In the genomic region with DNA sequence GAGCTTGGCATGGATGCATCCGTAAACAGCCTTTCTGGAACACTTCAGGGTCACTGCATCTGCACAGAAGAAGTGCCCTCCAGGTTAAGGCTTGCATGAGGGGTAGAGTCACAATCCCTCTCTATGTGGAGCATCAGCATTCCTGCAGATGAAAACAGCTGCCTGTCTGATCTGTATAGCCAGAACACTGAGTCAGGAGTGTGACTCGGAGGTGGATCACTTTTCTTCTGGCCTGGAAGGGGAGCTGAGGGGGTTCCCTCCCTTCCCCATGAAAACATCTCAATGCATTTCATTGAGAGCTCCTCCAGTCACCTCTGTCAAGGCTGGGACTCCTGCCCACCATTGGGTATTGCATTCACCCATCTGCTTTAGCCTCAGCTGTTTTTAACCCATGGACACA, we compare ENCODE assay signal across 14 cellular contexts.
DNase-seq lines count a peak whose midpoint lies in the region; ATAC-seq and TF ChIP-seq lines count a peak whose summit lies in the region.
"Had no signal": no experiment of that assay in that cellular context is flagged by ENCODE, and none has a peak within 500 bp of the region (broad histone marks: within the 10 kb centered on the region; RNA-seq: fewer than 3 reads in every experiment).

No MANE protein-coding gene starts in this region.

- no peak overlapping the region for H3K4me2 ChIP-seq in osteoblast (ENCODE audit: insufficient read depth, low read length)

- no peak for TF ChIP-seq POLR2A in gastrocnemius medialis (IDR thresholded peaks at IDR 0.05)

- DNase-seq in EH (ENCODE audit: low read depth): peak; percentile 47
- peak; percentile 69 for DNase-seq in RPMI7951 (ENCODE audit: low read depth)
- peak; percentile 14 for DNase-seq in fibroblast of gingiva (ENCODE audit: low read depth)
- DNase-seq in osteoblast (ENCODE audit: insufficient read length, low spot score, missing footprints): peak; percentile 54
- no peak for DNase-seq in foreskin melanocyte
- DNase-seq in D341Med (ENCODE audit: low spot score): no peak
- DNase-seq in gastrocnemius medialis: no peak
- DNase-seq: activated CD4-positive, alpha-beta T cell treated with anti-CD3 and anti-CD28 coated beads, Interleukin-2, amount 50 U/mL, for 1 hour; hypothalamus; left colon; NCI-H82; nucleus accumbens; right lobe of liver had no signal

- no peaks in the 10 kb centered on the region for H3K79me2 ChIP-seq in osteoblast (ENCODE audit: insufficient read depth, low read length)

- in situ Hi-C loops in gastrocnemius medialis (cut with MboI; ENCODE audit: low sequenced_read_pairs in 4 of 4): no loop called here

- intact Hi-C loops in gastrocnemius medialis (cut with DNase I; ENCODE audit: low total_unique reads): no loop called here

- H3K9me3 ChIP-seq in osteoblast (ENCODE audit: low read depth, low read length): no peaks in the 10 kb centered on the region
- no peaks in the 10 kb centered on the region for H3K9me3 ChIP-seq in gastrocnemius medialis
- H3K9me3 ChIP-seq: right lobe of liver had no signal

- H3K4me3 ChIP-seq in osteoblast (ENCODE audit: insufficient read depth, low read length) (no peak overlapping the region), gastrocnemius medialis (no peak overlapping the region)
- H3K4me3 ChIP-seq: right lobe of liver had no signal

- H4K20me1 ChIP-seq in osteoblast (ENCODE audit: insufficient read depth, low read length): no peaks in the 10 kb centered on the region

- H3K4me1 ChIP-seq in osteoblast (ENCODE audit: insufficient read depth, low read length) (peaks cover 15% of the 10 kb centered on the region), gastrocnemius medialis (no peaks in the 10 kb centered on the region)
- H3K4me1 ChIP-seq: right lobe of liver had no signal

- no peak overlapping the region for H3K27ac ChIP-seq in osteoblast (ENCODE audit: low read depth, low read length)
- no peak overlapping the region for H3K27ac ChIP-seq in gastrocnemius medialis
- H3K27ac ChIP-seq: right lobe of liver had no signal

- H3K27me3 ChIP-seq in osteoblast (ENCODE audit: insufficient read depth, low read length) (no peaks in the 10 kb centered on the region), gastrocnemius medialis (no peaks in the 10 kb centered on the region)
- H3K27me3 ChIP-seq: right lobe of liver had no signal

- H2AFZ ChIP-seq in osteoblast (ENCODE audit: low read length): peak overlapping the region; percentile 13

- no peak for TF ChIP-seq CTCF in osteoblast (IDR thresholded peaks at IDR 0.05; ENCODE audit: extremely low read depth, low read depth, low read length)
- TF ChIP-seq CTCF in gastrocnemius medialis (IDR thresholded peaks at IDR 0.05 in 4 of 5, conservative IDR thresholded peaks at IDR 0.05 in 1 of 5): no peak

- no peak for ATAC-seq in gastrocnemius medialis
- no peak for ATAC-seq in GM18520 (IDR thresholded peaks at IDR 0.05; ENCODE audit: unreplicated experiment)
- ATAC-seq: left colon, right lobe of liver had no signal

- H3K36me3 ChIP-seq in osteoblast (ENCODE audit: insufficient read depth, low read length) (no peaks in the 10 kb centered on the region), gastrocnemius medialis (no peaks in the 10 kb centered on the region)
- H3K36me3 ChIP-seq: right lobe of liver had no signal

Comparison
In these comparisons a context has a peak if more than half of its experiments do, and no peak if none do; other contexts are left out.
1. DNase-seq: peak in EH (single experiment), RPMI7951 (single experiment), fibroblast of gingiva (single experiment) and osteoblast (single experiment); none in foreskin melanocyte (single experiment), D341Med (single experiment) and gastrocnemius medialis (0 of 2).